In genomic region chrX:38636949-38637819, GRCh38 we compare ENCODE assay signal across 17 cellular contexts.
DNase-seq lines count a peak whose midpoint lies in the region; ATAC-seq, FAIRE-seq and TF ChIP-seq lines count a peak whose summit lies in the region.
"Had no signal": no experiment of that assay in that cellular context is flagged by ENCODE, and none has a peak within 500 bp of the region (broad histone marks: within the 10 kb centered on the region; RNA-seq: fewer than 3 reads in every experiment).

No MANE protein-coding gene starts in this region.

- no peak for TF ChIP-seq POLR2A in HepG2 (IDR thresholded peaks at IDR 0.05; ENCODE audit: insufficient read depth in 1 of 2, low read depth in 2 of 2, low read length in 2 of 2)

- peak; percentile 34 for FAIRE-seq in HepG2 (lab: Jason Lieb, UNC)
- FAIRE-seq: A204.1, TTC549, urothelium cell line had no signal

- TF ChIP-seq CTCF in HepG2 (CRISPR knock-in tag; IDR thresholded peaks at IDR 0.05) (no peak), PC-3 (conservative IDR thresholded peaks at IDR 0.05; ENCODE audit: low read depth, low read length) (no peak)

- no peaks in the 10 kb centered on the region for H3F3A ChIP-seq in PC-3 (ENCODE audit: low read length, unreplicated experiment)

- H3K4me3 ChIP-seq in HepG2 (replicated peaks in 1 of 3; ENCODE audit: insufficient read depth in 1 of 3, low read depth in 2 of 3, low read length in 3 of 3) (no peak overlapping the region), PC-3 (ENCODE audit: low read length) (no peak overlapping the region)
- H3K4me3 ChIP-seq: cardiac muscle cell had no signal

- H3K79me2 ChIP-seq in HepG2 (ENCODE audit: insufficient read depth, low read length), result no peaks in the 10 kb centered on the region
- no peaks in the 10 kb centered on the region for H3K79me2 ChIP-seq in PC-3 (ENCODE audit: low read length)

- H3K9me3 ChIP-seq in HepG2 (ENCODE audit: low read length), result no peaks in the 10 kb centered on the region
- H3K9me3 ChIP-seq in PC-3 (ENCODE audit: low read length), result no peaks in the 10 kb centered on the region

- DNase-seq in left cardiac atrium, result peak; percentile 25
- DNase-seq in Right ventricle myocardium superior, result no peak
- peak; percentile 31 for DNase-seq in astrocyte of the hippocampus (ENCODE audit: low read depth, low spot score)
- peak; percentile 82 for DNase-seq in HepG2 (ENCODE audit: low spot score)
- DNase-seq in ureter (ENCODE audit: low spot score), result peak; percentile 55
- no peak for DNase-seq in DMS79 treated with DMSO at 0.1 percent for 48 hours (lab: John Stamatoyannopoulos, UW)
- no peak for DNase-seq in activated CD8-positive, alpha-beta memory T cell treated with anti-CD3 and anti-CD28 coated beads, Interleukin-2, amount 50 U/mL, for 48 hours
- DNase-seq in PC-3, result no peak
- DNase-seq: activated naive CD4-positive, alpha-beta T cell treated with anti-CD3 and anti-CD28 coated beads, Interleukin-2, amount 50 U/mL, for 16 hours; activated T-cell treated with anti-CD3 and anti-CD28 coated beads, Interleukin-2, amount 50 U/mL, for 1 hour; CD4-positive, CD25-positive, alpha-beta regulatory T cell; stimulated activated naive B cell treated with anti-CD40 and anti-IgM and Interleukin-4, amounts not matched to agents 10 μg/mL and 1 μg/mL and 100 μg/mL, for 72 hours had no signal

- BruUV-seq in HepG2 (replicated peaks; lab: Mats Ljungman, UMichigan), result no TSS peak
- BruUV-seq in PC-3 (replicated peaks; lab: Mats Ljungman, UMichigan), result no TSS peak

- H3K36me3 ChIP-seq in HepG2 (replicated peaks in 1 of 2; ENCODE audit: control insufficient read depth in 1 of 2, insufficient read depth in 2 of 2, low read length in 2 of 2) (no peaks in the 10 kb centered on the region), PC-3 (ENCODE audit: low read depth, low read length) (no peaks in the 10 kb centered on the region)
- H3K36me3 ChIP-seq: cardiac muscle cell had no signal

- POLR2A ChIA-PET in HepG2 (lab: Yijun Ruan, JAX) (interaction anchor here (0.9 kb wide), 1 partner anchor 74 kb away, joined by 3 read pairs; no protein-coding TSS in a partner anchor), PC-3 (lab: Charles Lee; ENCODE audit: unreplicated experiment) (no interaction called here)

- H2AFZ ChIP-seq in HepG2 (ENCODE audit: low read length) (no peak overlapping the region), PC-3 (ENCODE audit: low read length) (no peak overlapping the region)

- whole genome bisulfite sequencing in HepG2 (ENCODE audit: low lambda C conversion rate), result 34% methylated on average over 8 of the region's 8 CpGs

- CTCF ChIA-PET in HepG2 (lab: Yijun Ruan, JAX; ENCODE audit: low intra/inter-chr PET ratio, low total read pairs) (no interaction called here), PC-3 (lab: Charles Lee) (no interaction called here)

- peak in 1 of 2 experiments; percentile 82; a peak in 2 of 4 replicates for TF ChIP-seq EP300 in HepG2 (IDR thresholded peaks at IDR 0.05; ENCODE audit: low read depth in 2 of 2, low read length in 2 of 2)
- peak; percentile 49; the same call in 1 of the 2 replicates for TF ChIP-seq EP300 in HepG2 (CRISPR knock-in tag; IDR thresholded peaks at IDR 0.05; ENCODE audit: borderline replicate concordance)

- H4K20me1 ChIP-seq in HepG2 (ENCODE audit: insufficient read depth, low read length), result no peaks in the 10 kb centered on the region
- H4K20me1 ChIP-seq in PC-3 (ENCODE audit: low read length), result no peaks in the 10 kb centered on the region

- H3K9me2 ChIP-seq in PC-3 (replicated peaks; ENCODE audit: low read length), result no peaks in the 10 kb centered on the region

- ATAC-seq in left cardiac atrium, result no peak
- ATAC-seq in Right ventricle myocardium superior (ENCODE audit: poor library complexity), result no peak
- ATAC-seq in HepG2, result peak; percentile 89
- no peak for ATAC-seq in PC-3
- ATAC-seq: SK-N-SH treated with all-trans-retinoic acid at 6 μM for 48 hours had no signal

- intact Hi-C loops in left cardiac atrium (cut with DNase I) (no loop called here), Right ventricle myocardium superior (cut with DNase I) (no loop called here), HepG2 (cut with micrococcal nuclease; ENCODE audit: unreplicated experiment) (loop anchor here (5.0 kb wide), 1 partner anchor 75 kb away; the partner anchor contains the start of gene TSPAN7), PC-3 (cut with micrococcal nuclease) (no loop called here)

- in situ Hi-C loops in HepG2 (cut with HindIII; ENCODE audit: extremely low pct_ligation_motif_present, low pct_unique_long_range_greater_than_20kb), result no loop called here

- TF ChIP-seq RAD21 in HepG2 (CRISPR knock-in tag; IDR thresholded peaks at IDR 0.05), result no peak

- H3K4me1 ChIP-seq in HepG2 (ENCODE audit: insufficient read depth, low read length), result peaks cover 79% of the 10 kb centered on the region
- H3K4me1 ChIP-seq in PC-3 (ENCODE audit: insufficient read depth, low read length), result no peaks in the 10 kb centered on the region

- H3K27me3 ChIP-seq in HepG2 (ENCODE audit: control insufficient read depth in 1 of 2, insufficient read depth in 2 of 2, low read length in 2 of 2) (no peaks in the 10 kb centered on the region), PC-3 (ENCODE audit: low read length) (peaks cover 29% of the 10 kb centered on the region)
- H3K27me3 ChIP-seq: cardiac muscle cell had no signal

- H3K4me2 ChIP-seq in HepG2 (ENCODE audit: low read depth, low read length), result peak overlapping the region; percentile 23; the same call in 1 of the 2 replicates
- no peak overlapping the region for H3K4me2 ChIP-seq in PC-3 (ENCODE audit: low read length)

- H3K9ac ChIP-seq in HepG2 (ENCODE audit: insufficient read depth, low read depth, low read length), result 0 out of 2 replicates have a peak overlapping the region, but pooled peaks have one; percentile 11
- H3K9ac ChIP-seq in PC-3 (ENCODE audit: low read length), result no peak overlapping the region

- H3K27ac ChIP-seq in HepG2 (ENCODE audit: extremely low read length, insufficient read depth, low read length) (peak overlapping the region; percentile 85), PC-3 (ENCODE audit: low read length) (no peak overlapping the region)
- H3K27ac ChIP-seq: cardiac muscle cell had no signal

TF ChIP-seq in HepG2, 621 proteins besides CTCF, POLR2A, EP300 and RAD21 (continues in another document):
- TF ChIP-seq HBP1 (CRISPR knock-in tag; IDR thresholded peaks at IDR 0.05; ENCODE audit: low read depth) (no peak), ZNF576 (CRISPR knock-in tag; IDR thresholded peaks at IDR 0.05) (no peak), ZNF672 (CRISPR knock-in tag; IDR thresholded peaks at IDR 0.05) (no peak), PLSCR1 (CRISPR knock-in tag; IDR thresholded peaks at IDR 0.05; ENCODE audit: borderline replicate concordance) (no peak), TFE3 (CRISPR knock-in tag; IDR thresholded peaks at IDR 0.05) (peak; percentile 57; the same call in 1 of the 2 replicates), ZKSCAN8 (CRISPR knock-in tag; IDR thresholded peaks at IDR 0.05; ENCODE audit: borderline replicate concordance) (no peak)

Comparison
In these comparisons a context has a peak if more than half of its experiments do, and no peak if none do; other contexts are left out.
1. DNase-seq: peak in left cardiac atrium (single experiment), astrocyte of the hippocampus (single experiment), HepG2 (single experiment) and ureter (single experiment); none in Right ventricle myocardium superior (single experiment), DMS79 treated with DMSO at 0.1 percent for 48 hours (single experiment), activated CD8-positive, alpha-beta memory T cell treated with anti-CD3 and anti-CD28 coated beads, Interleukin-2, amount 50 U/mL, for 48 hours (single experiment) and PC-3 (single experiment).